8 cellular contexts compared by ENCODE assay signal in the genomic region with DNA sequence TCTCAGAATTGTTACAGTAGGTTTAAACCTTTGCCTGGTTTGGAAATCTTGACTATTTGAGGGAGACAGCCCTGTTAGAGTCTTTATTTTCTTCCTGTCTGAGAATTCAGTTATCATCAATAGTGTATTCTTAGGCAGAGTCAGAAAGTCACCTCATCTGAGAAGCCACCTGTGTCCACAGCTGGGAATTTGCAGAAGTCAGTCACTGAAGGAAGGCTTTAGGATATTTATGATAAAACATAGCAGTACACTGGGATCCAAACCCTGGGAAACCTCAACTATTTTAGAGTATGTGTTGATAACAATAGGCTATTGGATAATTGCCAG.
DNase-seq lines count a peak whose midpoint lies in the region; ATAC-seq, FAIRE-seq and TF ChIP-seq lines count a peak whose summit lies in the region.
"Not testable (repeated sequence)": the region's sequence is repeated elsewhere in the genome, so short reads cannot be mapped to it uniquely, and the experiment has no call there.

No MANE protein-coding gene starts in this region.

- not testable (repeated sequence) for TF ChIP-seq CTCF in astrocyte (IDR thresholded peaks at IDR 0.05; ENCODE audit: insufficient read depth, low read depth, low read length)

- H3K27ac Mint-ChIP-seq in astrocyte (ENCODE audit: unreplicated experiment), result not testable (repeated sequence)

- ATAC-seq in GM18511 (IDR thresholded peaks at IDR 0.05; ENCODE audit: unreplicated experiment), result peak; percentile 53
- ATAC-seq in GM21390 (IDR thresholded peaks at IDR 0.05; ENCODE audit: unreplicated experiment), result peak; percentile 58
- peak; percentile 58 for ATAC-seq in GM21825 (IDR thresholded peaks at IDR 0.05; ENCODE audit: unreplicated experiment)
- ATAC-seq in HG02884 (IDR thresholded peaks at IDR 0.05; ENCODE audit: unreplicated experiment), result peak; percentile 41
- peak; percentile 33 for ATAC-seq in HG03135 (IDR thresholded peaks at IDR 0.05; ENCODE audit: unreplicated experiment)
- ATAC-seq in HG03469 (IDR thresholded peaks at IDR 0.05; ENCODE audit: unreplicated experiment), result peak; percentile 26

- H3K4me2 ChIP-seq in astrocyte (ENCODE audit: low read length), result not testable (repeated sequence)

- not testable (repeated sequence) for H3K4me3 Mint-ChIP-seq in astrocyte (ENCODE audit: unreplicated experiment)

- H3K4me1 Mint-ChIP-seq in astrocyte (ENCODE audit: low read depth, unreplicated experiment), result peaks cover 12% of the 10 kb centered on the region

- not testable (repeated sequence) for DNase-seq in GM19239 (ENCODE audit: insufficient read length, low spot score); astrocyte (ENCODE audit: low read depth)

- H2AFZ ChIP-seq in astrocyte (ENCODE audit: low read depth, low read length), result not testable (repeated sequence)

- not testable (repeated sequence) for H4K20me1 ChIP-seq in astrocyte (ENCODE audit: insufficient read depth, low read length)

- not testable (repeated sequence) for H3K79me2 ChIP-seq in astrocyte (ENCODE audit: insufficient read depth, low read length)

- peak; percentile 31 for FAIRE-seq in GM19239 (lab: Jason Lieb, UNC)
- peak; percentile 34 for FAIRE-seq in astrocyte (lab: Jason Lieb, UNC)

- H3K9me3 Mint-ChIP-seq in astrocyte (ENCODE audit: unreplicated experiment), result not testable (repeated sequence)

- not testable (repeated sequence) for H3K27me3 Mint-ChIP-seq in astrocyte (ENCODE audit: low read depth, unreplicated experiment)

- H3K27ac ChIP-seq in astrocyte (ENCODE audit: low read depth, low read length), result not testable (repeated sequence)

- H3K27me3 ChIP-seq in astrocyte (ENCODE audit: insufficient read depth, low read length), result not testable (repeated sequence)

- not testable (repeated sequence) for H3K36me3 Mint-ChIP-seq in astrocyte (ENCODE audit: low read depth, unreplicated experiment)

- H3K4me1 ChIP-seq in astrocyte (ENCODE audit: insufficient read depth, low read length), result not testable (repeated sequence)

- H3K36me3 ChIP-seq in astrocyte (ENCODE audit: insufficient read depth, low read length), result not testable (repeated sequence)

- H3K9ac ChIP-seq in astrocyte (ENCODE audit: low read length), result not testable (repeated sequence)

- not testable (repeated sequence) for H3K4me3 ChIP-seq in astrocyte (ENCODE audit: insufficient read depth, low read depth, low read length)

- H3K9me3 ChIP-seq in astrocyte (ENCODE audit: insufficient read depth, low read depth, low read length), result not testable (repeated sequence)
